Comparison of ENCODE assay signal across 17 cellular contexts in genomic region chr7:45938626-45939302, GRCh38. TPM values are rescaled to one million over a fixed set of nuclear protein-coding genes. Genes with fewer than 3 reads are reported as not detected.
A peak's percentile ranks its signal among the peaks of the same experiment; 100 is the strongest.
DNase-seq lines count a peak whose midpoint lies in the region; ATAC-seq and TF ChIP-seq lines count a peak whose summit lies in the region.
"Had no signal": no experiment of that assay in that cellular context is flagged by ENCODE, and none has a peak within 500 bp of the region (broad histone marks: within the 10 kb centered on the region; RNA-seq: fewer than 3 reads in every experiment).

No MANE protein-coding gene starts in this region.

- TF ChIP-seq CTCF in natural killer cell (IDR thresholded peaks at IDR 0.05), result no peak
- peak; percentile 14 for TF ChIP-seq CTCF in foreskin keratinocyte (conservative IDR thresholded peaks at IDR 0.05)

- peaks cover 7 to 35% of the 10 kb centered on the region in 2 donors for H3K4me1 Mint-ChIP-seq in natural killer cell treated with Interleukin-12 subunit alpha and Interleukin-12 subunit beta and Interleukin-15 and Interleukin-18, amount 100 ng/mL, for 72 hours (ENCODE audit: low read depth in 2 of 2)
- H3K4me1 Mint-ChIP-seq in natural killer cell, result peaks cover 5 to 11% of the 10 kb centered on the region in 2 donors

- H3K9me3 Mint-ChIP-seq in natural killer cell treated with Interleukin-12 subunit alpha and Interleukin-12 subunit beta and Interleukin-15 and Interleukin-18, amount 100 ng/mL, for 72 hours, result peaks cover 4% of the 10 kb centered on the region
- peaks cover 4% of the 10 kb centered on the region in 2 donors for H3K9me3 Mint-ChIP-seq in natural killer cell

- no peak overlapping the region for H3K27ac ChIP-seq in foreskin keratinocyte
- H3K27ac ChIP-seq: transverse colon had no signal

- H3K4me1 ChIP-seq in foreskin keratinocyte, result no peaks in the 10 kb centered on the region
- H3K4me1 ChIP-seq: transverse colon had no signal

- peak overlapping the region in 1 of 2 donors; percentile 1 for H3K27ac Mint-ChIP-seq in natural killer cell treated with Interleukin-12 subunit alpha and Interleukin-12 subunit beta and Interleukin-15 and Interleukin-18, amount 100 ng/mL, for 72 hours
- no peak overlapping the region for H3K27ac Mint-ChIP-seq in natural killer cell
- H3K27ac Mint-ChIP-seq: activated CD4-positive, alpha-beta memory T cell treated with anti-CD3 and anti-CD28 coated beads for 36 hours had no signal

- peak overlapping the region; percentile 72 for H3K4me3 Mint-ChIP-seq in natural killer cell treated with Interleukin-12 subunit alpha and Interleukin-12 subunit beta and Interleukin-15 and Interleukin-18, amount 100 ng/mL, for 72 hours
- no peak overlapping the region for H3K4me3 Mint-ChIP-seq in natural killer cell

- no peaks in the 10 kb centered on the region for H3K27me3 ChIP-seq in foreskin keratinocyte
- H3K27me3 ChIP-seq: transverse colon had no signal

- ATAC-seq in natural killer cell treated with Interleukin-12 subunit alpha and Interleukin-12 subunit beta and Interleukin-15 and Interleukin-18, amount 100 ng/mL, for 72 hours, result no peak
- ATAC-seq in natural killer cell, result no peak
- ATAC-seq in foreskin keratinocyte, result no peak
- ATAC-seq in GM19351 (IDR thresholded peaks at IDR 0.05; ENCODE audit: unreplicated experiment), result no peak

- peaks cover 3 to 6% of the 10 kb centered on the region in 2 donors for H3K27me3 Mint-ChIP-seq in natural killer cell treated with Interleukin-12 subunit alpha and Interleukin-12 subunit beta and Interleukin-15 and Interleukin-18, amount 100 ng/mL, for 72 hours
- peaks cover 0 to 9% of the 10 kb centered on the region in 2 donors for H3K27me3 Mint-ChIP-seq in natural killer cell (ENCODE audit: low read depth in 2 of 2)

- DNase-seq in natural killer cell treated with Interleukin-12 subunit alpha and Interleukin-12 subunit beta and Interleukin-15 and Interleukin-18, amount 100 ng/mL, for 72 hours (ENCODE audit: low spot score), result no peak
- DNase-seq in natural killer cell (no peak), SHP77 treated with DMSO at 0.1 percent for 48 hours (lab: John Stamatoyannopoulos, UW) (peak; percentile 34), foreskin keratinocyte (no peak), superior temporal gyrus (ENCODE audit: extremely low spot score) (no peak), SKM-1 treated with dmso at 0.1 percent for 144 hours (lab: John Stamatoyannopoulos, UW; ENCODE audit: unreplicated experiment) (no peak)
- DNase-seq in stimulated activated CD4-positive, alpha-beta T cell treated with anti-CD3 and anti-CD28 coated beads, Interleukin-4, amount 100 ng/mL, for 1 hour, result no peak
- DNase-seq: activated CD4-positive, alpha-beta memory T cell treated with anti-CD3 and anti-CD28 coated beads for 36 hours; activated naive CD4-positive, alpha-beta T cell; EL; NCI-H1092; NCI-H526 treated with DMSO at 0.1 percent for 48 hours; T-helper 1 cell; transverse colon had no signal

- intact Hi-C loops in natural killer cell (cut with micrococcal nuclease), result no loop called here

- peaks cover 4% of the 10 kb centered on the region for H3K36me3 Mint-ChIP-seq in natural killer cell treated with Interleukin-12 subunit alpha and Interleukin-12 subunit beta and Interleukin-15 and Interleukin-18, amount 100 ng/mL, for 72 hours
- no peaks in the 10 kb centered on the region for H3K36me3 Mint-ChIP-seq in natural killer cell
- H3K36me3 Mint-ChIP-seq: activated CD4-positive, alpha-beta memory T cell treated with anti-CD3 and anti-CD28 coated beads for 36 hours had no signal

RNA-seq across cellular contexts. Expression of gene IGFBP3, which starts 17.7 kb away (rescaled TPM):
- total RNA-seq in natural killer cell treated with Interleukin-12 subunit alpha and Interleukin-12 subunit beta and Interleukin-15 and Interleukin-18, amount 100 ng/mL, for 72 hours, result 1 to 10 TPM in 1 of 2 donors, not detected in 1; 1.7 TPM
- total RNA-seq in natural killer cell, result 10 to 100 TPM in 1 of 3 donors, 1 to 10 TPM in 1, under 1 TPM in 1; 0.39 to 10.2 (median 1.2) TPM
- total RNA-seq in foreskin keratinocyte, result 0.58 and 0.63 TPM in 2 replicates
- polyA plus RNA-seq in foreskin keratinocyte, result 0.58 and 0.64 TPM in 2 replicates

RNA-seq across cellular contexts. Expression of gene IGFBP1, which starts 50.5 kb away (rescaled TPM):
- total RNA-seq in natural killer cell treated with Interleukin-12 subunit alpha and Interleukin-12 subunit beta and Interleukin-15 and Interleukin-18, amount 100 ng/mL, for 72 hours, result not detected
- total RNA-seq in natural killer cell (not detected), foreskin keratinocyte (not detected in 2 replicates)
- polyA plus RNA-seq in foreskin keratinocyte, result not detected in 2 replicates
- total RNA-seq: activated CD4-positive, alpha-beta memory T cell treated with anti-CD3 and anti-CD28 coated beads for 36 hours; fibroblast of lung; myocyte; transverse colon had no signal
- polyA plus RNA-seq: fibroblast of lung had no signal
